27 cellular contexts compared by ENCODE assay signal in genomic region chr20:32861446-32861845, GRCh38. TPM values are rescaled to one million over a fixed set of nuclear protein-coding genes. Genes with fewer than 3 reads are reported as not detected.
DNase-seq lines count a peak whose midpoint lies in the region; ATAC-seq, FAIRE-seq and TF ChIP-seq lines count a peak whose summit lies in the region.
"Had no signal": no experiment of that assay in that cellular context is flagged by ENCODE, and none has a peak within 500 bp of the region (broad histone marks: within the 10 kb centered on the region; RNA-seq: fewer than 3 reads in every experiment).

No MANE protein-coding gene starts in this region.

- H3K4me3 Mint-ChIP-seq in stimulated activated memory B cell treated with anti-CD40 and anti-IgM and Interleukin-4, amounts not matched to agents 10 μg/mL and 1 μg/mL and 100 μg/mL, for 72 hours, result no peak overlapping the region
- H3K4me3 Mint-ChIP-seq: B cell; CD14-positive monocyte; CD4-positive, alpha-beta memory T cell; CD4-positive, CD25-positive, alpha-beta regulatory T cell; CD8-positive, alpha-beta memory T cell had no signal

- no peak overlapping the region for H3K4me2 ChIP-seq in HepG2 (ENCODE audit: low read depth, low read length)
- H3K4me2 ChIP-seq: A549; BLaER1 treated with 17β-estradiol and CSF1 and Interleukin-3, amounts not matched to agents 10 nM and 100 nM had no signal

- TF ChIP-seq CTCF in HepG2 (CRISPR knock-in tag; IDR thresholded peaks at IDR 0.05), result no peak
- TF ChIP-seq CTCF in right lobe of liver (IDR thresholded peaks at IDR 0.05), result no peak
- no peak for TF ChIP-seq CTCF in left ventricle myocardium inferior (IDR thresholded peaks at IDR 0.05; ENCODE audit: borderline replicate concordance)

- no peak overlapping the region for H2AFZ ChIP-seq in HepG2 (ENCODE audit: low read length)

- TF ChIP-seq RAD21 in HepG2 (CRISPR knock-in tag; IDR thresholded peaks at IDR 0.05), result no peak

- no peak overlapping the region for H3K27ac Mint-ChIP-seq in stimulated activated memory B cell treated with anti-CD40 and anti-IgM and Interleukin-4, amounts not matched to agents 10 μg/mL and 1 μg/mL and 100 μg/mL, for 72 hours
- H3K27ac Mint-ChIP-seq: B cell, CD14-positive monocyte had no signal

- in situ Hi-C loops in HepG2 (cut with HindIII; ENCODE audit: extremely low pct_ligation_motif_present, low pct_unique_long_range_greater_than_20kb), result no loop called here

- WGBS in HepG2 (ENCODE audit: low lambda C conversion rate), result 77% methylated on average over 7 of the region's 7 CpGs
- WGBS in right lobe of liver (ENCODE audit: insufficient coverage, low coverage, low lambda C conversion rate, missing lambda C conversion rate), result 88% methylated on average over 4 of the region's 7 CpGs

- peaks cover 18% of the 10 kb centered on the region for H3K36me3 Mint-ChIP-seq in stimulated activated memory B cell treated with anti-CD40 and anti-IgM and Interleukin-4, amounts not matched to agents 10 μg/mL and 1 μg/mL and 100 μg/mL, for 72 hours

- ATAC-seq in HepG2 (no peak), right lobe of liver (no peak), sciatic nerve (no peak)
- ATAC-seq in stimulated activated memory B cell treated with anti-CD40 and anti-IgM and Interleukin-4, amounts not matched to agents 10 μg/mL and 1 μg/mL and 100 μg/mL, for 72 hours, result no peak
- ATAC-seq: A549, GM12878 had no signal

- no peak for DNase-seq in HepG2 (ENCODE audit: low spot score)
- no peak for DNase-seq in right lobe of liver
- peak; percentile 27 for DNase-seq in sciatic nerve (ENCODE audit: low spot score)
- DNase-seq in left ventricle myocardium inferior, result no peak
- DNase-seq: AML-193; CD4-positive, alpha-beta memory T cell; CD4-positive, CD25-positive, alpha-beta regulatory T cell; CD8-positive, alpha-beta memory T cell; COR-L47; DMS 273 treated with DMSO at 0.1 percent for 48 hours; DMS153; DMS53; DMS79; DND-41; EL; GDM1 had no signal

- TF ChIP-seq EP300 in HepG2 (IDR thresholded peaks at IDR 0.05; ENCODE audit: low read depth in 2 of 2, low read length in 2 of 2) (no peak), HepG2 (CRISPR knock-in tag; IDR thresholded peaks at IDR 0.05; ENCODE audit: borderline replicate concordance) (no peak)

- H3K9ac ChIP-seq in HepG2 (ENCODE audit: insufficient read depth, low read depth, low read length), result no peak overlapping the region
- H3K9ac ChIP-seq: BLaER1 treated with 17β-estradiol and CSF1 and Interleukin-3, amounts not matched to agents 10 nM and 100 nM had no signal

- H3K4me1 Mint-ChIP-seq in stimulated activated memory B cell treated with anti-CD40 and anti-IgM and Interleukin-4, amounts not matched to agents 10 μg/mL and 1 μg/mL and 100 μg/mL, for 72 hours, result no peaks in the 10 kb centered on the region
- H3K4me1 Mint-ChIP-seq: B cell, CD14-positive monocyte had no signal

- POLR2A ChIA-PET in HepG2 (lab: Yijun Ruan, JAX), result no interaction called here

- no peaks in the 10 kb centered on the region for H3K79me2 ChIP-seq in HepG2 (ENCODE audit: insufficient read depth, low read length)

- H3K36me3 ChIP-seq in HepG2 (replicated peaks in 1 of 2; ENCODE audit: control insufficient read depth in 1 of 2, insufficient read depth in 2 of 2, low read length in 2 of 2) (peaks cover 3 to 13% of the 10 kb centered on the region in 2 experiments; a peak in 2 of 5 replicates), right lobe of liver (peaks cover 0 to 4% (median 0%) of the 10 kb centered on the region in 4 donors), left ventricle myocardium inferior (no peaks in the 10 kb centered on the region)

- CTCF ChIA-PET in HepG2 (lab: Yijun Ruan, JAX; ENCODE audit: low intra/inter-chr PET ratio, low total read pairs), result no interaction called here

- BruUV-seq in HepG2 (replicated peaks; lab: Mats Ljungman, UMichigan), result no TSS peak

- no peaks in the 10 kb centered on the region for H4K20me1 ChIP-seq in HepG2 (ENCODE audit: insufficient read depth, low read length)

- no peaks in the 10 kb centered on the region for H3K9me3 ChIP-seq in HepG2 (ENCODE audit: low read length)
- H3K9me3 ChIP-seq in right lobe of liver, result no peaks in the 10 kb centered on the region
- H3K9me3 ChIP-seq in left ventricle myocardium inferior (replicated peaks), result no peaks in the 10 kb centered on the region
- H3K9me3 ChIP-seq: A549; BLaER1 treated with 17β-estradiol and CSF1 and Interleukin-3, amounts not matched to agents 10 nM and 100 nM had no signal

- H3K27ac ChIP-seq in HepG2 (ENCODE audit: extremely low read length, insufficient read depth, low read length) (no peak overlapping the region), right lobe of liver (no peak overlapping the region), left ventricle myocardium inferior (replicated peaks) (no peak overlapping the region)
- H3K27ac ChIP-seq: 22Rv1; A549; BLaER1 treated with 17β-estradiol and CSF1 and Interleukin-3, amounts not matched to agents 10 nM and 100 nM had no signal

- intact Hi-C loops in HepG2 (cut with micrococcal nuclease; ENCODE audit: unreplicated experiment) (no loop called here), right lobe of liver (cut with DNase I) (no loop called here), sciatic nerve (cut with DNase I) (no loop called here), left ventricle myocardium inferior (cut with micrococcal nuclease) (no loop called here)

- no peaks in the 10 kb centered on the region for H3K4me1 ChIP-seq in HepG2 (ENCODE audit: insufficient read depth, low read length)
- no peaks in the 10 kb centered on the region for H3K4me1 ChIP-seq in right lobe of liver
- H3K4me1 ChIP-seq in left ventricle myocardium inferior, result peaks cover 13% of the 10 kb centered on the region
- H3K4me1 ChIP-seq: A549 had no signal

- no peaks in the 10 kb centered on the region for H3K27me3 ChIP-seq in HepG2 (ENCODE audit: control insufficient read depth in 1 of 2, insufficient read depth in 2 of 2, low read length in 2 of 2)
- H3K27me3 ChIP-seq in right lobe of liver, result no peaks in the 10 kb centered on the region
- no peaks in the 10 kb centered on the region for H3K27me3 ChIP-seq in left ventricle myocardium inferior (ENCODE audit: low read depth)
- H3K27me3 ChIP-seq: BLaER1 treated with 17β-estradiol and CSF1 and Interleukin-3, amounts not matched to agents 10 nM and 100 nM had no signal

- no peak for TF ChIP-seq POLR2A in HepG2 (IDR thresholded peaks at IDR 0.05; ENCODE audit: insufficient read depth in 1 of 2, low read depth in 2 of 2, low read length in 2 of 2)
- no peak for TF ChIP-seq POLR2A in right lobe of liver (IDR thresholded peaks at IDR 0.05)

- no peaks in the 10 kb centered on the region for H3K9me3 Mint-ChIP-seq in stimulated activated memory B cell treated with anti-CD40 and anti-IgM and Interleukin-4, amounts not matched to agents 10 μg/mL and 1 μg/mL and 100 μg/mL, for 72 hours
- H3K9me3 Mint-ChIP-seq: CD14-positive monocyte; CD4-positive, alpha-beta memory T cell; CD4-positive, CD25-positive, alpha-beta regulatory T cell; CD8-positive, alpha-beta memory T cell had no signal

- H3K4me3 ChIP-seq in HepG2 (replicated peaks in 1 of 3; ENCODE audit: insufficient read depth in 1 of 3, low read depth in 2 of 3, low read length in 3 of 3), result no peak overlapping the region
- no peak overlapping the region for H3K4me3 ChIP-seq in right lobe of liver
- no peak overlapping the region for H3K4me3 ChIP-seq in left ventricle myocardium inferior
- H3K4me3 ChIP-seq: A549; BLaER1 treated with 17β-estradiol and CSF1 and Interleukin-3, amounts not matched to agents 10 nM and 100 nM; GM12878 had no signal

- no peak for FAIRE-seq in HepG2 (lab: Jason Lieb, UNC)
- FAIRE-seq: A549, GM12878, GM12892, GM18507 had no signal

- no peaks in the 10 kb centered on the region for H3K27me3 Mint-ChIP-seq in stimulated activated memory B cell treated with anti-CD40 and anti-IgM and Interleukin-4, amounts not matched to agents 10 μg/mL and 1 μg/mL and 100 μg/mL, for 72 hours
- H3K27me3 Mint-ChIP-seq: B cell; CD4-positive, alpha-beta memory T cell; CD4-positive, CD25-positive, alpha-beta regulatory T cell had no signal

RNA-seq across cellular contexts. Expression of gene EFCAB8, which starts 2.7 kb away (rescaled TPM):
- total RNA-seq in HepG2 (2016; rRNA removed; fragmentation: Illumina TruSeq; extraction: Trizol), result 0.22 TPM in 1 of 2 replicates, not detected in the other
- total RNA-seq in HepG2 (2016; cell fraction: cytosol; rRNA removed; fragmentation: Illumina TruSeq; extraction: Trizol; ENCODE audit: low read depth), result 0.10 TPM in 1 of 2 replicates, not detected in the other
- not detected in 2 replicates for total RNA-seq in HepG2 (2016; cell fraction: insoluble cytoplasmic fraction; rRNA removed; fragmentation: Illumina TruSeq; extraction: Trizol)
- not detected in 2 replicates for total RNA-seq in HepG2 (2016; cell fraction: membrane; rRNA removed; fragmentation: Illumina TruSeq; extraction: Trizol)
- total RNA-seq in HepG2 (2016; cell fraction: nucleus; rRNA removed; fragmentation: Illumina TruSeq; extraction: Trizol), result 0.72 TPM in 1 of 2 replicates, not detected in the other
- 0.15 TPM in 1 of 2 replicates, not detected in the other for polyA plus RNA-seq in HepG2 (2011; rRNA removed)
- not detected in 2 replicates for polyA plus RNA-seq in HepG2 (2011; cell fraction: cytosol; rRNA removed)
- polyA plus RNA-seq in HepG2 (2011; cell fraction: nucleus; rRNA removed), result 0.31 and 1.2 TPM in 2 replicates
- polyA plus RNA-seq in HepG2 (2012), result not detected in 2 replicates
- polyA plus RNA-seq in HepG2 (2016; cell fraction: cytosol; fragmentation: Illumina TruSeq; extraction: Trizol; ENCODE audit: low read depth), result not detected in 2 replicates
- not detected in 2 replicates for polyA plus RNA-seq in HepG2 (2016; cell fraction: insoluble cytoplasmic fraction; fragmentation: Illumina TruSeq; extraction: Trizol; ENCODE audit: low read depth)
- polyA plus RNA-seq in HepG2 (2016; cell fraction: membrane; fragmentation: Illumina TruSeq; extraction: Trizol; ENCODE audit: low read depth), result not detected in 2 replicates
- polyA plus RNA-seq in HepG2 (2016; cell fraction: nucleus; fragmentation: Illumina TruSeq; extraction: Trizol; ENCODE audit: insufficient read depth, low read depth), result 0.62 and 0.75 TPM in 2 replicates
- not detected in 2 replicates for polyA minus RNA-seq in HepG2 (2011; rRNA and poly(A)+ RNA removed; ENCODE audit: low replicate concordance)
- polyA minus RNA-seq in HepG2 (2011; cell fraction: cytosol; rRNA and poly(A)+ RNA removed), result not detected in 2 replicates
- polyA minus RNA-seq in HepG2 (2011; cell fraction: nucleus; rRNA and poly(A)+ RNA removed), result not detected in 2 replicates
- total RNA-seq in right lobe of liver, result under 1 TPM in 4 of 6 experiments, not detected in 2; 0.17 to 0.22 (median 0.20) TPM
- total RNA-seq in sciatic nerve, result 1.1 TPM
- total RNA-seq in left ventricle myocardium inferior, result not detected
- total RNA-seq: A172 had no signal
- polyA plus RNA-seq: A549; BJ; CD14-positive monocyte; CD4-positive, alpha-beta memory T cell; CD4-positive, CD25-positive, alpha-beta regulatory T cell; CD8-positive, alpha-beta memory T cell had no signal

RNA-seq across cellular contexts. Expression of gene MAPRE1, which starts 41.7 kb away (rescaled TPM):
- total RNA-seq in HepG2 (2016; rRNA removed; fragmentation: Illumina TruSeq; extraction: Trizol) (190 and 342 TPM in 2 replicates), right lobe of liver (10 to 100 TPM in 5 of 6 experiments, 1 to 10 TPM in 1; 7.9 to 26.8 (median 16.1) TPM), sciatic nerve (93.9 TPM), left ventricle myocardium inferior (58.4 TPM)
- 23.7 and 27.2 TPM in 2 replicates for total RNA-seq in HepG2 (2016; cell fraction: cytosol; rRNA removed; fragmentation: Illumina TruSeq; extraction: Trizol; ENCODE audit: low read depth)
- total RNA-seq in HepG2 (2016; cell fraction: insoluble cytoplasmic fraction; rRNA removed; fragmentation: Illumina TruSeq; extraction: Trizol), result 187 and 334 TPM in 2 replicates
- 91.1 and 97.7 TPM in 2 replicates for total RNA-seq in HepG2 (2016; cell fraction: membrane; rRNA removed; fragmentation: Illumina TruSeq; extraction: Trizol)
- 103 and 108 TPM in 2 replicates for total RNA-seq in HepG2 (2016; cell fraction: nucleus; rRNA removed; fragmentation: Illumina TruSeq; extraction: Trizol)
- 62.1 and 76.0 TPM in 2 replicates for polyA plus RNA-seq in HepG2 (2011; rRNA removed)
- polyA plus RNA-seq in HepG2 (2011; cell fraction: cytosol; rRNA removed), result 51.6 and 80.9 TPM in 2 replicates
- 20.7 and 30.2 TPM in 2 replicates for polyA plus RNA-seq in HepG2 (2011; cell fraction: nucleus; rRNA removed)
- polyA plus RNA-seq in HepG2 (2012), result 141 and 152 TPM in 2 replicates
- 28.5 and 29.5 TPM in 2 replicates for polyA plus RNA-seq in HepG2 (2016; cell fraction: cytosol; fragmentation: Illumina TruSeq; extraction: Trizol; ENCODE audit: low read depth)
- polyA plus RNA-seq in HepG2 (2016; cell fraction: insoluble cytoplasmic fraction; fragmentation: Illumina TruSeq; extraction: Trizol; ENCODE audit: low read depth), result 374 and 399 TPM in 2 replicates
- 73.8 and 81.9 TPM in 2 replicates for polyA plus RNA-seq in HepG2 (2016; cell fraction: membrane; fragmentation: Illumina TruSeq; extraction: Trizol; ENCODE audit: low read depth)
- polyA plus RNA-seq in HepG2 (2016; cell fraction: nucleus; fragmentation: Illumina TruSeq; extraction: Trizol; ENCODE audit: insufficient read depth, low read depth), result 134 and 143 TPM in 2 replicates
- polyA minus RNA-seq in HepG2 (2011; rRNA and poly(A)+ RNA removed; ENCODE audit: low replicate concordance), result 44.6 and 56.4 TPM in 2 replicates
- polyA minus RNA-seq in HepG2 (2011; cell fraction: cytosol; rRNA and poly(A)+ RNA removed), result 59.3 and 68.8 TPM in 2 replicates
- polyA minus RNA-seq in HepG2 (2011; cell fraction: nucleus; rRNA and poly(A)+ RNA removed), result 42.7 and 48.6 TPM in 2 replicates
